ENCODE assay signal across 35 cellular contexts in the genomic region with DNA sequence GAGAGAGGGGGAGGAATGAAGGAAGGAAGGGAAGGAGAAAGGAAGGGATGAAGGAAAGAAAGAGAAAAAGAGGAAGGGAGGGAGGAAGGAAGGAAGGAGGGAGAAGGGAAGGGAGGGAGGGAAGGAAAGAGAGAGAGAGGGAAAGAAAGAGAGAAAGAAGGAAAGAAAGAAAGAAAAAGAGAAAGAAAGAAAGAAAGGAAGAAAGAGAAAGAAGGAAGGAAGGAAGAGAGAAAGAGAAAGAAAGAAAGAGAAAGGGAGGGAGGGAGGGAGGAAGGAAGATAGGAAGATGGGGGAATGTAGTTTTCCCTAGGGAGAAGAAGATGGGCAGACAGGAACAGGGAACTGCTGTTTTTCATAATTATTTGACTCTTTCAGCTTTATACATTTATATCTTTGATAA.
"Had no signal": no experiment of that assay in that cellular context is flagged by ENCODE, and none has a peak within 500 bp of the region (broad histone marks: within the 10 kb centered on the region; RNA-seq: fewer than 3 reads in every experiment).

No MANE protein-coding gene starts in this region.

- H3K27me3 ChIP-seq: MG63 had no signal

- H3K27ac ChIP-seq: KMS-11 had no signal

- H3K4me2 ChIP-seq: KMS-11 had no signal

- H3K36me3 ChIP-seq: MG63 had no signal

- H3K9me3 ChIP-seq: MG63 had no signal

- DNase-seq: Karpas-422, Kasumi-1, KG1, MG63, MM.1S, MV-4-11, NCI-H1048, NCI-H1092, NCI-H1092 treated with DMSO at 0.1 percent for 48 hours, NCI-H1105, NCI-H1105 treated with DMSO at 0.1 percent for 48 hours, NCI-H1417, NCI-H1417 treated with DMSO at 0.1 percent for 48 hours, NCI-H1436, NCI-H1436 treated with DMSO at 0.1 percent for 48 hours, NCI-H146, NCI-H1694, NCI-H1694 treated with DMSO at 0.1 percent for 48 hours, NCI-H187, NCI-H187 treated with DMSO at 0.1 percent for 48 hours, NCI-H1930, NCI-H2029, NCI-H2029 treated with DMSO at 0.1 percent for 48 hours, NCI-H2081, NCI-H2081 treated with DMSO at 0.1 percent for 48 hours, NCI-H2107, NCI-H2171, NCI-H2171 treated with DMSO at 0.1 percent for 48 hours, NCI-H226, NCI-H345, NCI-H446, NCI-H446 treated with DMSO at 0.1 percent for 48 hours, NCI-H510A, NCI-H510A treated with DMSO at 0.1 percent for 48 hours had no signal

- H3K9ac ChIP-seq: KMS-11 had no signal

- H3K4me3 ChIP-seq: MG63 had no signal
